Comparison of ENCODE assay signal across 33 cellular contexts in genomic region chr18:12750708-12751502, GRCh38. TPM values are rescaled to one million over a fixed set of nuclear protein-coding genes. Genes with fewer than 3 reads are reported as not detected.
DNase-seq lines count a peak whose midpoint lies in the region; ATAC-seq, FAIRE-seq and TF ChIP-seq lines count a peak whose summit lies in the region.
"Had no signal": no experiment of that assay in that cellular context is flagged by ENCODE, and none has a peak within 500 bp of the region (broad histone marks: within the 10 kb centered on the region; RNA-seq: fewer than 3 reads in every experiment).

No MANE protein-coding gene starts in this region.

- peak; percentile 26; the same call in 1 of the 3 replicates for ATAC-seq in K562
- ATAC-seq: activated CD4-positive, CD25-positive, alpha-beta regulatory T cell treated with anti-CD3 and anti-CD28 coated beads, Interleukin-2, amount 50 U/mL, for 24 hours; gastrocnemius medialis; GM23338; left colon had no signal

- H3K27ac ChIP-seq in KMS-11 (peak overlapping the region; percentile 96), K562 (ENCODE audit: extremely low read depth, low read depth, low read length) (no peak overlapping the region)
- H3K27ac ChIP-seq: 22Rv1, dorsolateral prefrontal cortex, gastrocnemius medialis, hepatocyte, neutrophil, prostate gland, sigmoid colon, testis, vagina had no signal

- no peak for DNase-seq in T-helper 2 cell treated with Interferon-gamma antibody and Interleukin-4, amounts not matched to agents 5 μg/mL and 100 μg/mL, for 36 hours (ENCODE audit: low spot score)
- no peak for DNase-seq in T-helper 2 cell
- DNase-seq in K562 (ENCODE audit: extremely low read depth in 1 of 4, low spot score in 3 of 4), result no peak
- DNase-seq in GM12891 (ENCODE audit: insufficient read length, low spot score), result no peak
- no peak for DNase-seq in G401 (ENCODE audit: low spot score)
- DNase-seq in T-helper 9 cell, result no peak
- DNase-seq: activated effector memory CD4-positive, alpha-beta T cell treated with Interleukin-2 at 50 U/mL for 16 hours; DMS 273 treated with DMSO at 0.1 percent for 48 hours; dorsolateral prefrontal cortex; gastrocnemius medialis; Kasumi-1; left colon; mesenchymal stem cell; NCI-H1048; NCI-H510A; SIG-M5; sigmoid colon; testis had no signal

- TF ChIP-seq POLR2A in K562 (conservative IDR thresholded peaks at IDR 0.05), result no peak
- TF ChIP-seq POLR2A in GM12891 (IDR thresholded peaks at IDR 0.05; ENCODE audit: low read depth, low read length), result no peak

- no peak for TF ChIP-seq RAD21 in K562 (CRISPR knock-in tag; conservative IDR thresholded peaks at IDR 0.05 in 1 of 2, IDR thresholded peaks at IDR 0.05 in 1 of 2)

- no peaks in the 10 kb centered on the region for H3K9me1 ChIP-seq in K562 (ENCODE audit: control insufficient read depth, insufficient read depth, low read length)

- H3K9me3 ChIP-seq in K562 (replicated peaks; ENCODE audit: control insufficient read depth, insufficient read depth, low read depth, low read length) (no peaks in the 10 kb centered on the region), skeletal muscle satellite cell (replicated peaks; ENCODE audit: low read length) (no peaks in the 10 kb centered on the region)
- H3K9me3 ChIP-seq: gastrocnemius medialis, neutrophil, prostate gland, sigmoid colon, testis, vagina had no signal

- POLR2A ChIA-PET in K562 (lab: Yijun Ruan, JAX), result interaction anchor here (1.3 to 1.8 kb wide), 2 partner anchors 15 to 16 kb away, joined by 5 to 6 read pairs; no protein-coding TSS in a partner anchor

- no peak for FAIRE-seq in K562 (lab: Jason Lieb, UNC)
- no peak for FAIRE-seq in GM12891 (lab: Jason Lieb, UNC)
- FAIRE-seq: TTC549 had no signal

- H3K4me1 ChIP-seq in KMS-11 (ENCODE audit: low read depth, poor library complexity, severe bottlenecking), result peaks cover 64% of the 10 kb centered on the region
- H3K4me1 ChIP-seq in K562 (replicated peaks in 1 of 2; ENCODE audit: control insufficient read depth in 2 of 2, insufficient read depth in 2 of 2, low read length in 2 of 2), result peaks cover 0 to 7% of the 10 kb centered on the region in 2 experiments; a peak in 2 of 5 replicates
- peaks cover 31% of the 10 kb centered on the region for H3K4me1 ChIP-seq in skeletal muscle satellite cell (ENCODE audit: control insufficient read depth, insufficient read depth, low read length)
- H3K4me1 ChIP-seq: gastrocnemius medialis, prostate gland, sigmoid colon, testis, vagina had no signal

- no peak overlapping the region for H3K4me3 ChIP-seq in KMS-11 (IDR thresholded peaks at IDR 0.05; ENCODE audit: insufficient read depth, low read depth, low read length)
- H3K4me3 ChIP-seq in K562, result no peak overlapping the region
- no peak overlapping the region for H3K4me3 ChIP-seq in skeletal muscle satellite cell (ENCODE audit: low read length)
- H3K4me3 ChIP-seq: dorsolateral prefrontal cortex, gastrocnemius medialis, GM23338, hepatocyte, prostate gland, sigmoid colon, testis, vagina had no signal

- H3K9ac ChIP-seq in KMS-11 (peak overlapping the region; percentile 61), K562 (ENCODE audit: insufficient read depth in 1 of 2, low read depth in 2 of 2, low read length in 2 of 2) (no peak overlapping the region), skeletal muscle satellite cell (ENCODE audit: low read depth, low read length) (no peak overlapping the region)

- no peaks in the 10 kb centered on the region for H3K27me3 ChIP-seq in KMS-11 (ENCODE audit: insufficient read depth, low read depth)
- H3K27me3 ChIP-seq in K562 (ENCODE audit: control insufficient read depth in 2 of 2, insufficient read depth in 2 of 2, low read length in 2 of 2), result no peaks in the 10 kb centered on the region
- no peaks in the 10 kb centered on the region for H3K27me3 ChIP-seq in skeletal muscle satellite cell (ENCODE audit: control insufficient read depth, insufficient read depth, low read length)
- H3K27me3 ChIP-seq: dorsolateral prefrontal cortex, gastrocnemius medialis, hepatocyte, neutrophil, sigmoid colon, testis, vagina had no signal

- peak overlapping the region; percentile 52 for H2AFZ ChIP-seq in KMS-11 (ENCODE audit: low read depth)
- H2AFZ ChIP-seq in K562 (ENCODE audit: low read depth, low read length), result 0 out of 2 replicates have a peak overlapping the region, but pooled peaks have one; percentile 52
- H2AFZ ChIP-seq: GM23338, hepatocyte had no signal

- no peak overlapping the region for H3K4me3 Mint-ChIP-seq in T-helper 2 cell treated with Interferon-gamma antibody and Interleukin-4, amounts not matched to agents 5 μg/mL and 100 μg/mL, for 36 hours
- H3K4me3 Mint-ChIP-seq: activated CD8-positive, alpha-beta T cell treated with anti-CD3 and anti-CD28 coated beads, Interleukin-2, amount 10 ng/mL, durations not matched to agents 7 days and 5 days; activated naive CD8-positive, alpha-beta T cell treated with anti-CD3 and anti-CD28 coated beads for 36 hours; central memory CD8-positive, alpha-beta T cell; GM23338 had no signal

- BruUV-seq in K562 (replicated peaks; lab: Mats Ljungman, UMichigan), result no TSS peak

- H3K4me2 ChIP-seq in KMS-11, result peak overlapping the region; percentile 89
- H3K4me2 ChIP-seq in K562 (ENCODE audit: insufficient read depth, low read length), result no peak overlapping the region
- H3K4me2 ChIP-seq in skeletal muscle satellite cell (ENCODE audit: low read length), result peak overlapping the region; percentile 33
- H3K4me2 ChIP-seq: GM23338, hepatocyte had no signal

- peaks cover 2% of the 10 kb centered on the region for H3K36me3 Mint-ChIP-seq in T-helper 2 cell treated with Interferon-gamma antibody and Interleukin-4, amounts not matched to agents 5 μg/mL and 100 μg/mL, for 36 hours (ENCODE audit: low read depth)
- H3K36me3 Mint-ChIP-seq: activated naive CD8-positive, alpha-beta T cell treated with anti-CD3 and anti-CD28 coated beads for 36 hours; T-cell had no signal

- peaks cover 16% of the 10 kb centered on the region for H3K4me1 Mint-ChIP-seq in T-helper 2 cell treated with Interferon-gamma antibody and Interleukin-4, amounts not matched to agents 5 μg/mL and 100 μg/mL, for 36 hours (ENCODE audit: low read depth)
- H3K4me1 Mint-ChIP-seq: GM23338 had no signal

- no peaks in the 10 kb centered on the region for H3K9me3 Mint-ChIP-seq in T-helper 2 cell treated with Interferon-gamma antibody and Interleukin-4, amounts not matched to agents 5 μg/mL and 100 μg/mL, for 36 hours
- H3K9me3 Mint-ChIP-seq: activated naive CD8-positive, alpha-beta T cell treated with anti-CD3 and anti-CD28 coated beads for 36 hours; CD8-positive, alpha-beta memory T cell; central memory CD8-positive, alpha-beta T cell; GM23338; T-cell had no signal

- H3K27ac Mint-ChIP-seq in T-helper 2 cell treated with Interferon-gamma antibody and Interleukin-4, amounts not matched to agents 5 μg/mL and 100 μg/mL, for 36 hours, result peak overlapping the region; percentile 49
- H3K27ac Mint-ChIP-seq: activated naive CD8-positive, alpha-beta T cell treated with anti-CD3 and anti-CD28 coated beads for 36 hours; GM23338 had no signal

- no peak for TF ChIP-seq EP300 in K562 (IDR thresholded peaks at IDR 0.05; ENCODE audit: low read length)

- intact Hi-C loops in K562 (cut with micrococcal nuclease), result no loop called here

- WGBS in K562 (ENCODE audit: insufficient coverage, low coverage, missing lambda C conversion rate), result 44% methylated on average over 18 of the region's 18 CpGs

- no peaks in the 10 kb centered on the region for H4K20me1 ChIP-seq in KMS-11 (ENCODE audit: insufficient read depth)
- no peaks in the 10 kb centered on the region for H4K20me1 ChIP-seq in K562 (replicated peaks; ENCODE audit: control insufficient read depth, insufficient read depth, low read length)

- in situ Hi-C loops in K562 (cut with MboI), result no loop called here
- in situ Hi-C loops in G401 (cut with HindIII; ENCODE audit: low sequenced_read_pairs), result no loop called here

- TF ChIP-seq CTCF in KMS-11 (conservative IDR thresholded peaks at IDR 0.05; ENCODE audit: low read depth, low read length) (no peak), K562 (IDR thresholded peaks at IDR 0.05 in 2 of 3, conservative IDR thresholded peaks at IDR 0.05 in 1 of 3; ENCODE audit: insufficient read depth in 2 of 3, low read depth in 1 of 3, low read length in 3 of 3) (no peak)

- no peaks in the 10 kb centered on the region for H3K36me3 ChIP-seq in KMS-11 (ENCODE audit: insufficient read depth)
- H3K36me3 ChIP-seq in K562 (ENCODE audit: control insufficient read depth, insufficient read depth, low read length), result no peaks in the 10 kb centered on the region
- no peaks in the 10 kb centered on the region for H3K36me3 ChIP-seq in skeletal muscle satellite cell (ENCODE audit: insufficient read depth, low read length)
- H3K36me3 ChIP-seq: gastrocnemius medialis, neutrophil, prostate gland, sigmoid colon, vagina had no signal

- CTCF ChIA-PET in K562 (lab: Yijun Ruan, JAX; ENCODE audit: low intra/inter-chr PET ratio), result no interaction called here

- no peaks in the 10 kb centered on the region for H3K27me3 Mint-ChIP-seq in T-helper 2 cell treated with Interferon-gamma antibody and Interleukin-4, amounts not matched to agents 5 μg/mL and 100 μg/mL, for 36 hours (ENCODE audit: low read depth)
- H3K27me3 Mint-ChIP-seq: activated naive CD8-positive, alpha-beta T cell treated with anti-CD3 and anti-CD28 coated beads for 36 hours; central memory CD8-positive, alpha-beta T cell; T-cell had no signal

- H3K79me2 ChIP-seq in KMS-11 (ENCODE audit: insufficient read depth, low read depth) (no peaks in the 10 kb centered on the region), K562 (ENCODE audit: control insufficient read depth, insufficient read depth, low read length) (no peaks in the 10 kb centered on the region)
- H3K79me2 ChIP-seq: hepatocyte had no signal

RNA-seq across cellular contexts. Expression of gene PSMG2, which starts 48.1 kb away (rescaled TPM):
- 38.5 and 51.7 TPM in 2 replicates for total RNA-seq in K562 (2011; cell fraction: chromatin; rRNA removed; ENCODE audit: low replicate concordance)
- 24.5 and 24.8 TPM in 2 replicates for total RNA-seq in K562 (2011; cell fraction: nucleolus; rRNA removed)
- total RNA-seq in K562 (2011; cell fraction: nucleoplasm; rRNA removed), result 34.8 and 40.9 TPM in 2 replicates
- total RNA-seq in K562 (2014; rRNA removed), result 59.9 and 76.9 TPM in 2 replicates
- total RNA-seq in K562 (2014; rRNA removed; fragmentation: Illumina TruSeq; extraction: Trizol), result 116 and 125 TPM in 2 replicates
- 101 and 111 TPM in 2 replicates for total RNA-seq in K562 (2015; rRNA removed; fragmentation: Illumina TruSeq; extraction: Trizol)
- 90.2 and 95.6 TPM in 2 replicates for total RNA-seq in K562 (2021)
- 75.0 and 81.6 TPM in 2 replicates for polyA plus RNA-seq in K562 (2011; rRNA removed)
- 35.3 and 54.9 TPM in 2 replicates for polyA plus RNA-seq in K562 (2011; cell fraction: cytosol; rRNA removed)
- 27.2 and 40.2 TPM in 2 replicates for polyA plus RNA-seq in K562 (2011; cell fraction: nucleus; rRNA removed)
- polyA plus RNA-seq in K562 (2012), result 79.8 and 97.3 TPM in 2 replicates
- 105 and 120 TPM in 2 replicates for polyA plus RNA-seq in K562 (2014; fragmentation: Illumina TruSeq; extraction: Trizol)
- 100 to 1,000 TPM; 194 to 271 TPM for polyA plus RNA-seq in K562 (2014; fragmentation: Nextera tagmentation; extraction: Ambion mirVana)
- 82.8 and 92.7 TPM in 2 replicates for polyA plus RNA-seq in K562 (2014; rRNA removed)
- 56.3 and 61.4 TPM in 2 replicates for polyA minus RNA-seq in K562 (2011; rRNA and poly(A)+ RNA removed)
- 38.3 and 45.0 TPM in 2 replicates for polyA minus RNA-seq in K562 (2011; cell fraction: cytosol; rRNA and poly(A)+ RNA removed)
- polyA minus RNA-seq in K562 (2011; cell fraction: nucleus; rRNA and poly(A)+ RNA removed), result 11.2 and 12.2 TPM in 2 replicates
- 86.9 and 89.8 TPM in 2 replicates for total RNA-seq in skeletal muscle satellite cell (2012; rRNA removed)
- 73.0 TPM for polyA plus RNA-seq in GM12891 (2012; ENCODE audit: low read depth, missing spikeins)
- 106 and 123 TPM in 2 replicates for total RNA-seq in G401 (2014; rRNA removed; shearing (Covaris generic))

RNA-seq across cellular contexts. Expression of gene CEP76, which starts 48.4 kb away (rescaled TPM):
- total RNA-seq in K562 (2011; cell fraction: chromatin; rRNA removed; ENCODE audit: low replicate concordance), result 25.3 and 46.3 TPM in 2 replicates
- 14.8 and 18.3 TPM in 2 replicates for total RNA-seq in K562 (2011; cell fraction: nucleolus; rRNA removed)
- 23.8 and 31.1 TPM in 2 replicates for total RNA-seq in K562 (2011; cell fraction: nucleoplasm; rRNA removed)
- total RNA-seq in K562 (2014; rRNA removed), result 22.1 and 27.3 TPM in 2 replicates
- total RNA-seq in K562 (2014; rRNA removed; fragmentation: Illumina TruSeq; extraction: Trizol), result 25.0 and 25.2 TPM in 2 replicates
- total RNA-seq in K562 (2015; rRNA removed; fragmentation: Illumina TruSeq; extraction: Trizol), result 16.9 and 21.1 TPM in 2 replicates
- total RNA-seq in K562 (2021), result 14.4 and 19.3 TPM in 2 replicates
- polyA plus RNA-seq in K562 (2011; rRNA removed), result 20.5 and 26.3 TPM in 2 replicates
- 10.6 and 11.9 TPM in 2 replicates for polyA plus RNA-seq in K562 (2011; cell fraction: cytosol; rRNA removed)
- 12.4 and 16.0 TPM in 2 replicates for polyA plus RNA-seq in K562 (2011; cell fraction: nucleus; rRNA removed)
- 9.7 and 11.6 TPM in 2 replicates for polyA plus RNA-seq in K562 (2012)
- polyA plus RNA-seq in K562 (2014; fragmentation: Illumina TruSeq; extraction: Trizol), result 15.7 and 16.2 TPM in 2 replicates
- polyA plus RNA-seq in K562 (2014; fragmentation: Nextera tagmentation; extraction: Ambion mirVana), result 1 to 10 TPM; 5.3 to 5.6 TPM
- 21.5 and 23.3 TPM in 2 replicates for polyA plus RNA-seq in K562 (2014; rRNA removed)
- 32.9 and 34.5 TPM in 2 replicates for polyA minus RNA-seq in K562 (2011; rRNA and poly(A)+ RNA removed)
- polyA minus RNA-seq in K562 (2011; cell fraction: cytosol; rRNA and poly(A)+ RNA removed), result 7.8 and 12.5 TPM in 2 replicates
- polyA minus RNA-seq in K562 (2011; cell fraction: nucleus; rRNA and poly(A)+ RNA removed), result 9.8 and 14.9 TPM in 2 replicates
- 7.6 and 8.9 TPM in 2 replicates for total RNA-seq in skeletal muscle satellite cell (2012; rRNA removed)
- polyA plus RNA-seq in GM12891 (2012; ENCODE audit: low read depth, missing spikeins), result 6.8 TPM
- 21.7 and 22.4 TPM in 2 replicates for total RNA-seq in G401 (2014; rRNA removed; shearing (Covaris generic))
